In the genomic region with DNA sequence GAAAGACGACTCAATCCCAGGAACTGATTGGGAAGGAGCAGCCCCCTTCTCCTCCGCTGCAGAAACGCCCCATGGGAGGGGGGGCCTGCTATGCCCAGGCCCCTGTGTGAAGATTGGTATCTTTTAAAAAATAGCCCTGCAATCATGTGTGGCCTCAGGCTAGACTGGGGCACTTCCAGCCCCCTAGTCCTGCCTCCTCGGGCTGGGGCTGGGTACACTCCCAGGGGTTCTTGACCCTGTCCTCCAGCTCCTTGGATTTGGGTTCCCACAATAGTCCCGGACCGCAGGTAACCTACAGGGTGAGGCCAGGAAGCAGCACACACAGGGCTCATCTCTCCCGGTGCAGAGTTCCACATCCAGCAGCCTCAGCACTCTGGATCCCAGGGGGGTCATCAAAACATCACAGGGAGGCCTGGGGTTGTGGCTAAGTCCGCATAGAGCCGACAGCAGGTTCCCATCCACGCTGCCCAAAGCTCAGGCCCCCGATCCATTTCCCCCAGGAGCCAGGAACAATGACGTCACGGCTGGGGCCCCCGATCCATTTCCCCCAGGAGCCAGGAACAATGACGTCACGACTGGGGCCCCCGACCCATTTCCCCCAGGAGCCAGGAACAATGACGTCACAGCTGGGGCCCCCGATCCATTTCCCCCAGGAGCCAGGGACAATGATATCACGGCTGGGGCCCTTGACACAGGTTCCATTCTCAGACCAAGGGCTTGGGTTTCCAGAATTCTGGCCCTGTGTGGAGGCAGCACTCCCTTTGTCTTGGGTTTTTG, we compare ENCODE assay signal across 21 cellular contexts.
DNase-seq lines count a peak whose midpoint lies in the region; ATAC-seq, FAIRE-seq and TF ChIP-seq lines count a peak whose summit lies in the region.
"Had no signal": no experiment of that assay in that cellular context is flagged by ENCODE, and none has a peak within 500 bp of the region (broad histone marks: within the 10 kb centered on the region; RNA-seq: fewer than 3 reads in every experiment).

No MANE protein-coding gene starts in this region.

- H3K27me3 Mint-ChIP-seq in GM23338 (ENCODE audit: insufficient read depth, low read depth, poor library complexity): peaks cover 6% of the 10 kb centered on the region

- BruUV-seq in HepG2 (replicated peaks; lab: Mats Ljungman, UMichigan): no TSS peak

- CTCF ChIA-PET in HepG2 (lab: Yijun Ruan, JAX; ENCODE audit: low intra/inter-chr PET ratio, low total read pairs): no interaction called here

- H3F3A ChIP-seq in GM23338 (replicated peaks; ENCODE audit: low read depth): no peaks in the 10 kb centered on the region

- intact Hi-C loops in HepG2 (cut with micrococcal nuclease; ENCODE audit: unreplicated experiment) (no loop called here), sciatic nerve (cut with DNase I) (no loop called here), left ventricle myocardium superior (cut with micrococcal nuclease) (no loop called here)

- no peak for TF ChIP-seq RAD21 in HepG2 (CRISPR knock-in tag; IDR thresholded peaks at IDR 0.05)

- H3K9me3 ChIP-seq in SJSA1 (replicated peaks): no peaks in the 10 kb centered on the region
- H3K9me3 ChIP-seq in HepG2 (ENCODE audit: low read length): no peaks in the 10 kb centered on the region
- H3K9me3 ChIP-seq: A549, HAP-1 had no signal

- no peak overlapping the region for H3K27ac Mint-ChIP-seq in GM23338
- H3K27ac Mint-ChIP-seq: CD8-positive, alpha-beta memory T cell had no signal

- H3K36me3 ChIP-seq in GM23338 (ENCODE audit: insufficient read depth) (no peaks in the 10 kb centered on the region), SJSA1 (no peaks in the 10 kb centered on the region), HepG2 (replicated peaks in 1 of 2; ENCODE audit: control insufficient read depth in 1 of 2, insufficient read depth in 2 of 2, low read length in 2 of 2) (no peaks in the 10 kb centered on the region)
- H3K36me3 ChIP-seq: HAP-1 had no signal

- WGBS in HepG2 (ENCODE audit: low lambda C conversion rate): 54% methylated on average over 14 of the region's 20 CpGs

- POLR2A ChIA-PET in HepG2 (lab: Yijun Ruan, JAX): no interaction called here

- no peaks in the 10 kb centered on the region for H3K36me3 Mint-ChIP-seq in GM23338 (ENCODE audit: low read depth)
- H3K36me3 Mint-ChIP-seq: CD8-positive, alpha-beta memory T cell had no signal

- H2AFZ ChIP-seq in GM23338 (peak overlapping the region; percentile 43; the same call in 1 of the 2 replicates), HepG2 (ENCODE audit: low read length) (no peak overlapping the region)

- H3K4me1 Mint-ChIP-seq in GM23338: peaks cover 5% of the 10 kb centered on the region; the same call in 2 of the 3 replicates
- H3K4me1 Mint-ChIP-seq: CD8-positive, alpha-beta memory T cell had no signal

- H3K27ac ChIP-seq in GM23338 (ENCODE audit: low read depth) (no peak overlapping the region), SJSA1 (peak overlapping the region; percentile 65), HepG2 (ENCODE audit: extremely low read length, insufficient read depth, low read length) (peak overlapping the region; percentile 82)
- H3K27ac ChIP-seq: A549 had no signal

- H4K20me1 ChIP-seq in GM23338 (replicated peaks; ENCODE audit: insufficient read depth) (no peaks in the 10 kb centered on the region), HepG2 (ENCODE audit: insufficient read depth, low read length) (no peaks in the 10 kb centered on the region)

- H3K4me3 Mint-ChIP-seq in GM23338: no peak overlapping the region
- H3K4me3 Mint-ChIP-seq: CD8-positive, alpha-beta memory T cell had no signal

- H3K9me2 ChIP-seq in GM23338 (ENCODE audit: insufficient read depth): no peaks in the 10 kb centered on the region

- 0 out of 3 replicates have a peak, but pooled peaks cover 3% of the 10 kb centered on the region for H3K9me3 Mint-ChIP-seq in GM23338
- H3K9me3 Mint-ChIP-seq: CD8-positive, alpha-beta memory T cell had no signal

- no peak for TF ChIP-seq POLR2A in HepG2 (IDR thresholded peaks at IDR 0.05; ENCODE audit: insufficient read depth in 1 of 2, low read depth in 2 of 2, low read length in 2 of 2)

- TF ChIP-seq EP300 in HepG2 (IDR thresholded peaks at IDR 0.05; ENCODE audit: low read depth in 2 of 2, low read length in 2 of 2): no peak
- TF ChIP-seq EP300 in HepG2 (CRISPR knock-in tag; IDR thresholded peaks at IDR 0.05; ENCODE audit: borderline replicate concordance): no peak

- FAIRE-seq in HepG2 (lab: Jason Lieb, UNC): no peak
- FAIRE-seq: A549, GM12892, GM18507 had no signal

- H3K79me2 ChIP-seq in GM23338 (replicated peaks; ENCODE audit: insufficient read depth) (no peaks in the 10 kb centered on the region), HepG2 (ENCODE audit: insufficient read depth, low read length) (no peaks in the 10 kb centered on the region)

- peak overlapping the region; percentile 33; the same call in 1 of the 2 replicates for H3K9ac ChIP-seq in HepG2 (ENCODE audit: insufficient read depth, low read depth, low read length)

- peak; percentile 32; the same call in 2 of the 3 replicates for ATAC-seq in GM23338
- ATAC-seq in HepG2: peak; percentile 26
- peak; percentile 26 for ATAC-seq in sciatic nerve
- no peak for ATAC-seq in left ventricle myocardium superior
- no peak for ATAC-seq in GM21423 (IDR thresholded peaks at IDR 0.05; ENCODE audit: unreplicated experiment)
- ATAC-seq: A549 had no signal

- H3K27me3 ChIP-seq in GM23338 (ENCODE audit: insufficient read depth) (no peaks in the 10 kb centered on the region), SJSA1 (replicated peaks) (no peaks in the 10 kb centered on the region), HepG2 (ENCODE audit: control insufficient read depth in 1 of 2, insufficient read depth in 2 of 2, low read length in 2 of 2) (no peaks in the 10 kb centered on the region)

- no peaks in the 10 kb centered on the region for H3K4me1 ChIP-seq in GM23338 (ENCODE audit: insufficient read depth)
- H3K4me1 ChIP-seq in SJSA1 (replicated peaks): peaks cover 23% of the 10 kb centered on the region
- peaks cover 27% of the 10 kb centered on the region for H3K4me1 ChIP-seq in HepG2 (ENCODE audit: insufficient read depth, low read length)
- H3K4me1 ChIP-seq: A549, HAP-1 had no signal

- no peak overlapping the region for H3K4me2 ChIP-seq in GM23338
- H3K4me2 ChIP-seq in HepG2 (ENCODE audit: low read depth, low read length): peak overlapping the region; percentile 45
- H3K4me2 ChIP-seq: A549 had no signal

- in situ Hi-C loops in HepG2 (cut with HindIII; ENCODE audit: extremely low pct_ligation_motif_present, low pct_unique_long_range_greater_than_20kb): no loop called here

- H3K4me3 ChIP-seq in GM23338 (no peak overlapping the region), SJSA1 (no peak overlapping the region), HepG2 (replicated peaks in 1 of 3; ENCODE audit: insufficient read depth in 1 of 3, low read depth in 2 of 3, low read length in 3 of 3) (peak overlapping the region in 2 of 3 experiments; percentile 2 to 48; a peak in 2 of 6 replicates)
- H3K4me3 ChIP-seq: A549, HAP-1 had no signal

- DNase-seq in GM23338 (ENCODE audit: low spot score) (no peak), SJSA1 (ENCODE audit: low read depth in 1 of 2, low spot score in 2 of 2) (no peak), HepG2 (ENCODE audit: low spot score) (no peak), sciatic nerve (ENCODE audit: low spot score) (no peak), putamen (ENCODE audit: low spot score) (no peak), left ventricle myocardium superior (no peak), AG20443 (ENCODE audit: low spot score) (no peak)
- DNase-seq: C1 segment of cervical spinal cord; CD8-positive, alpha-beta memory T cell; DMS79; NCI-H1105 treated with DMSO at 0.1 percent for 48 hours; NCI-H187 treated with DMSO at 0.1 percent for 48 hours; NCI-H226; NCI-H524 treated with DMSO at 0.1 percent for 48 hours; RPMI8226; SIG-M5 had no signal

- TF ChIP-seq CTCF in GM23338 (conservative IDR thresholded peaks at IDR 0.05; ENCODE audit: low read depth in 2 of 2) (no peak), HepG2 (CRISPR knock-in tag; IDR thresholded peaks at IDR 0.05) (no peak)

TF ChIP-seq in HepG2, 621 proteins besides CTCF, POLR2A, EP300 and RAD21 (continues in another document):
- no peak for TF ChIP-seq THAP11 (CRISPR knock-in tag; IDR thresholded peaks at IDR 0.05)
- TF ChIP-seq ARNT (IDR thresholded peaks at IDR 0.05): no peak
- TF ChIP-seq, protein P1, sequence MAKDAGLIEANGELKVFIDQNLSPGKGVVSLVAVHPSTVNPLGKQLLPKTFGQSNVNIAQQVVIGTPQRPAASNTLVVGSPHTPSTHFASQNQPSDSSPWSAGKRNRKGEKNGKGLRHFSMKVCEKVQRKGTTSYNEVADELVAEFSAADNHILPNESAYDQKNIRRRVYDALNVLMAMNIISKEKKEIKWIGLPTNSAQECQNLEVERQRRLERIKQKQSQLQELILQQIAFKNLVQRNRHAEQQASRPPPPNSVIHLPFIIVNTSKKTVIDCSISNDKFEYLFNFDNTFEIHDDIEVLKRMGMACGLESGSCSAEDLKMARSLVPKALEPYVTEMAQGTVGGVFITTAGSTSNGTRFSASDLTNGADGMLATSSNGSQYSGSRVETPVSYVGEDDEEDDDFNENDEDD (CRISPR knock-in tag; IDR thresholded peaks at IDR 0.05; ENCODE audit: borderline replicate concordance): no peak
- TF ChIP-seq, protein P2, sequence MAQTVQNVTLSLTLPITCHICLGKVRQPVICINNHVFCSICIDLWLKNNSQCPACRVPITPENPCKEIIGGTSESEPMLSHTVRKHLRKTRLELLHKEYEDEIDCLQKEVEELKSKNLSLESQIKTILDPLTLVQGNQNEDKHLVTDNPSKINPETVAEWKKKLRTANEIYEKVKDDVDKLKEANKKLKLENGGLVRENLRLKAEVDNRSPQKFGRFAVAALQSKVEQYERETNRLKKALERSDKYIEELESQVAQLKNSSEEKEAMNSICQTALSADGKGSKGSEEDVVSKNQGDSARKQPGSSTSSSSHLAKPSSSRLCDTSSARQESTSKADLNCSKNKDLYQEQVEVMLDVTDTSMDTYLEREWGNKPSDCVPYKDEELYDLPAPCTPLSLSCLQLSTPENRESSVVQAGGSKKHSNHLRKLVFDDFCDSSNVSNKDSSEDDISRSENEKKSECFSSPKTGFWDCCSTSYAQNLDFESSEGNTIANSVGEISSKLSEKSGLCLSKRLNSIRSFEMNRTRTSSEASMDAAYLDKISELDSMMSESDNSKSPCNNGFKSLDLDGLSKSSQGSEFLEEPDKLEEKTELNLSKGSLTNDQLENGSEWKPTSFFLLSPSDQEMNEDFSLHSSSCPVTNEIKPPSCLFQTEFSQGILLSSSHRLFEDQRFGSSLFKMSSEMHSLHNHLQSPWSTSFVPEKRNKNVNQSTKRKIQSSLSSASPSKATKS (CRISPR knock-in tag; IDR thresholded peaks at IDR 0.05): no peak
- TF ChIP-seq NCOR1 (IDR thresholded peaks at IDR 0.05; ENCODE audit: borderline replicate concordance, low read length): no peak
- 0 out of 2 replicates have a peak, but pooled peaks have one; percentile 22 for TF ChIP-seq WIZ (CRISPR knock-in tag; IDR thresholded peaks at IDR 0.05)
- no peak for TF ChIP-seq NONO (IDR thresholded peaks at IDR 0.05)
- no peak for TF ChIP-seq NONO (CRISPR knock-in tag; conservative IDR thresholded peaks at IDR 0.05)

Comparison
In these comparisons a context has a peak if more than half of its experiments do, and no peak if none do; other contexts are left out.
1. ATAC-seq: peak in GM23338 (single experiment), HepG2 (single experiment) and sciatic nerve (single experiment); none in left ventricle myocardium superior (single experiment) and GM21423 (single experiment).
2. H3K4me3 ChIP-seq: peak in HepG2 (2 of 3); none in GM23338 (single experiment) and SJSA1 (single experiment).